ENCODE assay signal across 22 cellular contexts in genomic region chr13:25978961-25979360, GRCh38.
A peak's percentile ranks its signal among the peaks of the same experiment; 100 is the strongest.
DNase-seq lines count a peak whose midpoint lies in the region; ATAC-seq and TF ChIP-seq lines count a peak whose summit lies in the region.
"Had no signal": no experiment of that assay in that cellular context is flagged by ENCODE, and none has a peak within 500 bp of the region (broad histone marks: within the 10 kb centered on the region; RNA-seq: fewer than 3 reads in every experiment).

No MANE protein-coding gene starts in this region.

- H3K9me3 Mint-ChIP-seq in H9, result peaks cover 0 to under 1% of the 10 kb centered on the region in 2 experiments; a peak in 1 of 5 replicates

- peaks cover 2 to 5% (median 5%) of the 10 kb centered on the region in 3 experiments; a peak in 5 of 7 replicates for H3K36me3 Mint-ChIP-seq in H9 (ENCODE audit: insufficient read depth in 1 of 3, low read depth in 3 of 3)
- H3K36me3 Mint-ChIP-seq: CD4-positive, alpha-beta memory T cell had no signal

- no CpG with 5 or more reads among the region's 2 CpGs for WGBS in H9 (ENCODE audit: extremely low coverage, insufficient read length, low lambda C conversion rate)
- no CpG with 5 or more reads among the region's 2 CpGs for WGBS in mesendoderm (ENCODE audit: extremely low coverage, insufficient coverage, low lambda C conversion rate)

- H4K8ac ChIP-seq in H9 (replicated peaks; ENCODE audit: insufficient read length, low read depth, low read length) (no peak overlapping the region), mesendoderm (ENCODE audit: low read depth, low read length) (no peak overlapping the region)

- H3K4me3 Mint-ChIP-seq in H9, result no peak overlapping the region
- H3K4me3 Mint-ChIP-seq: CD4-positive, alpha-beta memory T cell; HFFc6 had no signal

- H3K9ac ChIP-seq in H9 (ENCODE audit: extremely low read depth, insufficient read length, low read length), result no peak overlapping the region
- no peak overlapping the region for H3K9ac ChIP-seq in mesendoderm (ENCODE audit: low read length)
- H3K9ac ChIP-seq: BLaER1 had no signal

- H4K5ac ChIP-seq in H9 (ENCODE audit: insufficient read length, low read depth, low read length), result no peak overlapping the region
- H4K5ac ChIP-seq in mesendoderm (ENCODE audit: low read length), result no peak overlapping the region

- H2AFZ ChIP-seq in H9 (ENCODE audit: low read length), result no peak overlapping the region
- H2AFZ ChIP-seq: PC-9 had no signal

- H3K4me2 ChIP-seq in H9 (ENCODE audit: insufficient read depth, insufficient read length, low read length) (no peak overlapping the region), mesendoderm (ENCODE audit: low read length) (no peak overlapping the region)
- H3K4me2 ChIP-seq: BLaER1, PC-9 had no signal

- no peak for ATAC-seq in GM21737 (IDR thresholded peaks at IDR 0.05; ENCODE audit: unreplicated experiment)
- ATAC-seq in gastrocnemius medialis, result no peak

- no peaks in the 10 kb centered on the region for H4K20me1 ChIP-seq in H9 (ENCODE audit: control insufficient read depth, insufficient read depth, insufficient read length)
- H4K20me1 ChIP-seq: BLaER1 had no signal

- H2BK15ac ChIP-seq in H9 (ENCODE audit: low read depth, low read length) (no peak overlapping the region), mesendoderm (replicated peaks; ENCODE audit: low read depth) (no peak overlapping the region)

- H3K27me3 Mint-ChIP-seq in H9 (ENCODE audit: low read depth), result no peaks in the 10 kb centered on the region
- H3K27me3 Mint-ChIP-seq: CD4-positive, alpha-beta memory T cell had no signal

- H2BK5ac ChIP-seq in H9 (ENCODE audit: insufficient read length, low read length) (no peak overlapping the region), mesendoderm (ENCODE audit: low read length) (peak overlapping the region; percentile 86)

- in situ Hi-C loops in gastrocnemius medialis (cut with MboI; ENCODE audit: low sequenced_read_pairs in 4 of 4), result no loop called here

- H2BK12ac ChIP-seq in H9 (ENCODE audit: insufficient read length, low read depth, low read length), result peak overlapping the region; percentile 66

- H3K36me3 ChIP-seq in mesendoderm (ENCODE audit: control insufficient read depth, insufficient read depth, low read length) (no peaks in the 10 kb centered on the region), gastrocnemius medialis (no peaks in the 10 kb centered on the region)
- H3K36me3 ChIP-seq: BLaER1 had no signal

- no peak for TF ChIP-seq CTCF in H9 (conservative IDR thresholded peaks at IDR 0.05)
- no peak for TF ChIP-seq CTCF in VCaP (conservative IDR thresholded peaks at IDR 0.05)
- no peak for TF ChIP-seq CTCF in gastrocnemius medialis (IDR thresholded peaks at IDR 0.05 in 4 of 5, conservative IDR thresholded peaks at IDR 0.05 in 1 of 5)

- H3K18ac ChIP-seq in H9 (ENCODE audit: insufficient read length, low read depth, low read length) (no peak overlapping the region), mesendoderm (ENCODE audit: low read length) (peak overlapping the region; percentile 81)

- intact Hi-C loops in gastrocnemius medialis (cut with DNase I; ENCODE audit: low total_unique reads), result no loop called here

- no peaks in the 10 kb centered on the region for H3K23me2 ChIP-seq in H9 (ENCODE audit: insufficient read length, low read depth, low read length, poor library complexity, severe bottlenecking)

- no peaks in the 10 kb centered on the region for H3K27me3 ChIP-seq in H9 (ENCODE audit: insufficient read depth, low read length)
- H3K27me3 ChIP-seq in mesendoderm (ENCODE audit: insufficient read depth, low read length, poor library complexity), result no peaks in the 10 kb centered on the region
- no peaks in the 10 kb centered on the region for H3K27me3 ChIP-seq in gastrocnemius medialis
- H3K27me3 ChIP-seq: BLaER1 had no signal

- no peak overlapping the region for H3K4me3 ChIP-seq in mesendoderm (ENCODE audit: low read length)
- no peak overlapping the region for H3K4me3 ChIP-seq in gastrocnemius medialis
- H3K4me3 ChIP-seq: BLaER1, PC-9, SK-N-MC had no signal

- peaks cover 7% of the 10 kb centered on the region; the same call in 1 of the 2 replicates for H3K4me1 ChIP-seq in H9 (ENCODE audit: insufficient read depth, low read length)
- peaks cover 12% of the 10 kb centered on the region for H3K4me1 ChIP-seq in mesendoderm (ENCODE audit: control insufficient read depth, low read depth, low read length)
- peaks cover 3 to 14% of the 10 kb centered on the region in 2 donors for H3K4me1 ChIP-seq in gastrocnemius medialis

- DNase-seq in H9 (no peak), mesendoderm (peak; percentile 12), DMS79 (lab: John Stamatoyannopoulos, UW) (no peak), AG08395 (ENCODE audit: low spot score) (no peak), gastrocnemius medialis (no peak)
- DNase-seq: Calu3; CD4-positive, alpha-beta memory T cell; DMS153; HFFc6; KBM-7; NCI-H1105; NCI-H146; NCI-H2227 treated with DMSO at 0.1 percent for 48 hours; NCI-H510A; PC-9; SHP77 treated with DMSO at 0.1 percent for 48 hours; SW 1271 had no signal

- no peak overlapping the region for H4K91ac ChIP-seq in H9 (ENCODE audit: insufficient read length, low read depth, low read length)

- H2BK20ac ChIP-seq in H9 (ENCODE audit: low read depth, low read length, poor library complexity, severe bottlenecking), result no peak overlapping the region

- H3K79me1 ChIP-seq in H9 (ENCODE audit: insufficient read depth, low read depth, low read length, poor library complexity, severe bottlenecking), result no peaks in the 10 kb centered on the region
- H3K79me1 ChIP-seq in mesendoderm (ENCODE audit: low read length), result no peaks in the 10 kb centered on the region

- H3K79me2 ChIP-seq in H9 (ENCODE audit: insufficient read depth, low read length), result no peaks in the 10 kb centered on the region
- no peaks in the 10 kb centered on the region for H3K79me2 ChIP-seq in mesendoderm (ENCODE audit: control insufficient read depth, insufficient read depth, low read length)

- H3K23ac ChIP-seq in H9 (ENCODE audit: insufficient read length, low read depth, low read length), result no peak overlapping the region
- H3K23ac ChIP-seq in mesendoderm (ENCODE audit: low read length), result no peak overlapping the region

- H3K56ac ChIP-seq in H9 (ENCODE audit: insufficient read length, low read depth, low read length) (no peak overlapping the region), mesendoderm (ENCODE audit: low read length) (peak overlapping the region; percentile 53)

- peaks cover 49 to 55% of the 10 kb centered on the region in 2 experiments for H3K4me1 Mint-ChIP-seq in H9

- H2AK5ac ChIP-seq in H9 (ENCODE audit: insufficient read length, low read length) (no peak overlapping the region), mesendoderm (ENCODE audit: low read length) (peak overlapping the region; percentile 24)

- H3K27ac Mint-ChIP-seq in H9, result peak overlapping the region in 1 of 3 experiments; percentile 77; a peak in 1 of 7 replicates
- H3K27ac Mint-ChIP-seq: CD4-positive, alpha-beta memory T cell; HFFc6 had no signal

- H3K27ac ChIP-seq in H9 (ENCODE audit: insufficient read length, low read depth, low read length), result no peak overlapping the region
- peak overlapping the region; percentile 71 for H3K27ac ChIP-seq in VCaP
- peak overlapping the region; percentile 84 for H3K27ac ChIP-seq in mesendoderm (ENCODE audit: low read depth, low read length)
- H3K27ac ChIP-seq in gastrocnemius medialis, result no peak overlapping the region
- H3K27ac ChIP-seq: BLaER1, PC-9, RWPE1, SK-N-MC had no signal

- no peak for TF ChIP-seq POLR2A in gastrocnemius medialis (IDR thresholded peaks at IDR 0.05)

- H3T11ph ChIP-seq in H9 (ENCODE audit: low read length), result no peak overlapping the region

- no peak overlapping the region for H3K14ac ChIP-seq in H9 (ENCODE audit: insufficient read depth, low read length)

- H3K9me3 ChIP-seq in H9 (ENCODE audit: control insufficient read depth, low read depth, low read length) (no peaks in the 10 kb centered on the region), gastrocnemius medialis (no peaks in the 10 kb centered on the region)
- H3K9me3 ChIP-seq: BLaER1 had no signal

- H2BK120ac ChIP-seq in H9 (ENCODE audit: low read depth, low read length, poor library complexity, severe bottlenecking) (no peak overlapping the region), mesendoderm (ENCODE audit: low read depth, low read length) (no peak overlapping the region)

- no peak overlapping the region for H3K4ac ChIP-seq in H9 (ENCODE audit: low read depth, low read length)
- H3K4ac ChIP-seq in mesendoderm (ENCODE audit: low read depth, low read length), result no peak overlapping the region

Comparison
In these comparisons a context has a peak if more than half of its experiments do, and no peak if none do; other contexts are left out.
1. H3K27ac ChIP-seq: peak in VCaP (single experiment) and mesendoderm (single experiment); none in H9 (single experiment) and gastrocnemius medialis (0 of 4).